In genomic region chr21:45103966-45104520, GRCh38 we compare ENCODE assay signal across 10 cellular contexts. TPM values are rescaled to one million over a fixed set of nuclear protein-coding genes. Genes with fewer than 3 reads are reported as not detected.
A peak's percentile ranks its signal among the peaks of the same experiment; 100 is the strongest.
DNase-seq lines count a peak whose midpoint lies in the region; ATAC-seq and TF ChIP-seq lines count a peak whose summit lies in the region.
"Had no signal": no experiment of that assay in that cellular context is flagged by ENCODE, and none has a peak within 500 bp of the region (broad histone marks: within the 10 kb centered on the region; RNA-seq: fewer than 3 reads in every experiment).

No MANE protein-coding gene starts in this region.

- peak overlapping the region in 3 of 4 donors; percentile 2 to 56 (median 56) for H3K27ac ChIP-seq in gastroesophageal sphincter
- H3K27ac ChIP-seq: left lung had no signal

- H3K27me3 ChIP-seq in gastroesophageal sphincter = no peaks in the 10 kb centered on the region
- H3K27me3 ChIP-seq: left lung had no signal

- no peak overlapping the region for H3K4me3 ChIP-seq in gastroesophageal sphincter
- H3K4me3 ChIP-seq: left lung had no signal

- DNase-seq in activated CD8-positive, alpha-beta memory T cell treated with anti-CD3 and anti-CD28 coated beads for 24 hours = peak; percentile 50
- DNase-seq in activated CD8-positive, alpha-beta memory T cell treated with anti-CD3 and anti-CD28 coated beads, Interleukin-2, amount 50 U/mL, for 4 hours = no peak
- peak; percentile 57 for DNase-seq in RPMI8226
- no peak for DNase-seq in stimulated activated naive CD8-positive, alpha-beta T cell treated with anti-CD3 and anti-CD28 coated beads, Interleukin-15, Interleukin-2, amounts not matched to agents 100 U/mL and 50 U/mL, for 24 hours
- DNase-seq: HFFc6, left lung had no signal

- no peak for TF ChIP-seq CTCF in gastroesophageal sphincter (IDR thresholded peaks at IDR 0.05)

- H3K36me3 ChIP-seq in gastroesophageal sphincter = peaks cover 0 to 7% of the 10 kb centered on the region in 2 donors
- H3K36me3 ChIP-seq: left lung had no signal

- no peaks in the 10 kb centered on the region for H3K9me3 ChIP-seq in gastroesophageal sphincter
- H3K9me3 ChIP-seq: left lung had no signal

- no peak for TF ChIP-seq EP300 in gastroesophageal sphincter (IDR thresholded peaks at IDR 0.05)

- ATAC-seq in gastroesophageal sphincter = no peak
- peak; percentile 16 for ATAC-seq in stimulated activated naive CD8-positive, alpha-beta T cell treated with anti-CD3 and anti-CD28 coated beads, Interleukin-15, Interleukin-2, amounts not matched to agents 100 U/mL and 50 U/mL, for 24 hours
- no peak for ATAC-seq in HG02852 (IDR thresholded peaks at IDR 0.05; ENCODE audit: unreplicated experiment)
- ATAC-seq in HG03565 (IDR thresholded peaks at IDR 0.05; ENCODE audit: unreplicated experiment) = no peak
- no peak for ATAC-seq in HG03196 (IDR thresholded peaks at IDR 0.05; ENCODE audit: unreplicated experiment)

- TF ChIP-seq POLR2A in gastroesophageal sphincter (IDR thresholded peaks at IDR 0.05) = no peak

- H3K4me1 ChIP-seq in gastroesophageal sphincter = peaks cover 7 to 94% (median 30%) of the 10 kb centered on the region in 3 donors

- 75 to 78% methylated on average over 5 to 9 of the region's 9 CpGs for WGBS in gastroesophageal sphincter (ENCODE audit: low coverage in 1 of 2), 2 donors

RNA-seq across cellular contexts. Expression of gene ADARB1, which starts 29.7 kb away (rescaled TPM):
- total RNA-seq in gastroesophageal sphincter = 100 to 1,000 TPM; 136 to 228 (median 181) TPM

Comparison
In these comparisons a context has a peak if more than half of its experiments do, and no peak if none do; other contexts are left out.
1. DNase-seq: peak in activated CD8-positive, alpha-beta memory T cell treated with anti-CD3 and anti-CD28 coated beads for 24 hours (single experiment) and RPMI8226 (single experiment); none in activated CD8-positive, alpha-beta memory T cell treated with anti-CD3 and anti-CD28 coated beads, Interleukin-2, amount 50 U/mL, for 4 hours (single experiment) and stimulated activated naive CD8-positive, alpha-beta T cell treated with anti-CD3 and anti-CD28 coated beads, Interleukin-15, Interleukin-2, amounts not matched to agents 100 U/mL and 50 U/mL, for 24 hours (single experiment).